ENCODE assay signal across 1 cellular context in genomic region chr20:32823737-32824588, GRCh38.
TF ChIP-seq lines count a peak whose summit lies in the region.

No MANE protein-coding gene starts in this region.

TF ChIP-seq in HepG2, 621 proteins besides CTCF, POLR2A, EP300 and RAD21 (continued from another document and continues in another):
- TF ChIP-seq ZNF609 (CRISPR knock-in tag; IDR thresholded peaks at IDR 0.05; ENCODE audit: borderline replicate concordance): 0 out of 2 replicates have a peak, but pooled peaks have one; percentile 53
- 0 out of 2 replicates have a peak, but pooled peaks have one; percentile 12 for TF ChIP-seq HNF1B (CRISPR knock-in tag; IDR thresholded peaks at IDR 0.05)
- TF ChIP-seq CAMTA2 (CRISPR knock-in tag; IDR thresholded peaks at IDR 0.05; ENCODE audit: borderline replicate concordance): no peak
- no peak for TF ChIP-seq SPEN (CRISPR knock-in tag; IDR thresholded peaks at IDR 0.05; ENCODE audit: low read depth)
- no peak for TF ChIP-seq ZNF292 (CRISPR knock-in tag; IDR thresholded peaks at IDR 0.05; ENCODE audit: borderline replicate concordance, low read depth)
- TF ChIP-seq SETDB1 (CRISPR knock-in tag; IDR thresholded peaks at IDR 0.05; ENCODE audit: borderline replicate concordance): peak; percentile 99
- no peak for TF ChIP-seq ZC3H4 (CRISPR knock-in tag; IDR thresholded peaks at IDR 0.05; ENCODE audit: borderline replicate concordance)
- 0 out of 2 replicates have a peak, but pooled peaks have one; percentile 21 for TF ChIP-seq HHEX (CRISPR knock-in tag; IDR thresholded peaks at IDR 0.05)
- no peak for TF ChIP-seq SIN3A (IDR thresholded peaks at IDR 0.05; ENCODE audit: borderline replicate concordance, low read depth, low read length)
- no peak for TF ChIP-seq MIXL1 (CRISPR knock-in tag; IDR thresholded peaks at IDR 0.05)
- no peak for TF ChIP-seq ZFX (CRISPR knock-in tag; IDR thresholded peaks at IDR 0.05; ENCODE audit: low read depth)
- no peak for TF ChIP-seq PAF1 (CRISPR knock-in tag; IDR thresholded peaks at IDR 0.05)
- no peak for TF ChIP-seq CBX1 (IDR thresholded peaks at IDR 0.05; ENCODE audit: low read depth)
- 0 out of 2 replicates have a peak, but pooled peaks have one; percentile 54 for TF ChIP-seq ZNF75D (CRISPR knock-in tag; IDR thresholded peaks at IDR 0.05; ENCODE audit: borderline replicate concordance)
- TF ChIP-seq PBX3 (CRISPR knock-in tag; IDR thresholded peaks at IDR 0.05; ENCODE audit: borderline replicate concordance): no peak
- no peak for TF ChIP-seq ZNF570 (CRISPR knock-in tag; IDR thresholded peaks at IDR 0.05; ENCODE audit: borderline replicate concordance)
- TF ChIP-seq SIX4 (CRISPR knock-in tag; IDR thresholded peaks at IDR 0.05): no peak
- no peak for TF ChIP-seq PHB2 (IDR thresholded peaks at IDR 0.05; ENCODE audit: partially characterized antibody)
- TF ChIP-seq NFE2L1 (CRISPR knock-in tag; IDR thresholded peaks at IDR 0.05; ENCODE audit: borderline replicate concordance): no peak
- no peak for TF ChIP-seq ZHX2 (IDR thresholded peaks at IDR 0.05; ENCODE audit: low read depth)
- TF ChIP-seq ZHX2 (CRISPR knock-in tag; IDR thresholded peaks at IDR 0.05; ENCODE audit: borderline replicate concordance): no peak
- TF ChIP-seq TOE1 (CRISPR knock-in tag; IDR thresholded peaks at IDR 0.05): no peak
- TF ChIP-seq ZNF33A (CRISPR knock-in tag; IDR thresholded peaks at IDR 0.05; ENCODE audit: borderline replicate concordance): no peak
- peak; percentile 96 for TF ChIP-seq KDM1A (CRISPR knock-in tag; IDR thresholded peaks at IDR 0.05)
- no peak for TF ChIP-seq CENPBD1 (CRISPR knock-in tag; IDR thresholded peaks at IDR 0.05; ENCODE audit: borderline replicate concordance, low read depth)
- no peak for TF ChIP-seq NFYB (CRISPR knock-in tag; IDR thresholded peaks at IDR 0.05)
- no peak for TF ChIP-seq HMG20B (CRISPR knock-in tag; conservative IDR thresholded peaks at IDR 0.05)
- TF ChIP-seq FOXJ3 (CRISPR knock-in tag; IDR thresholded peaks at IDR 0.05; ENCODE audit: borderline replicate concordance): peak; percentile 58; the same call in 1 of the 2 replicates
- TF ChIP-seq SP5 (CRISPR knock-in tag; IDR thresholded peaks at IDR 0.05; ENCODE audit: borderline replicate concordance, low read depth): no peak
- TF ChIP-seq ZNF577 (CRISPR knock-in tag; IDR thresholded peaks at IDR 0.05; ENCODE audit: borderline replicate concordance, low read depth): no peak
- TF ChIP-seq IKZF1 (IDR thresholded peaks at IDR 0.05): no peak
- no peak for TF ChIP-seq CENPT (CRISPR knock-in tag; IDR thresholded peaks at IDR 0.05; ENCODE audit: low read depth)
- TF ChIP-seq PHF20 (CRISPR knock-in tag; IDR thresholded peaks at IDR 0.05): no peak
- TF ChIP-seq ZNF567 (CRISPR knock-in tag; IDR thresholded peaks at IDR 0.05; ENCODE audit: borderline replicate concordance): no peak
- TF ChIP-seq MTERF4 (CRISPR knock-in tag; IDR thresholded peaks at IDR 0.05): no peak
- TF ChIP-seq ZNF225 (CRISPR knock-in tag; IDR thresholded peaks at IDR 0.05): no peak
- TF ChIP-seq ZNF263 (CRISPR knock-in tag; IDR thresholded peaks at IDR 0.05): no peak
- no peak for TF ChIP-seq NBN (conservative IDR thresholded peaks at IDR 0.05)
- TF ChIP-seq HNRNPUL1 (IDR thresholded peaks at IDR 0.05; ENCODE audit: low read depth, low read length): no peak
- peak; percentile 82 for TF ChIP-seq USF2 (IDR thresholded peaks at IDR 0.05; ENCODE audit: low read depth, low read length)
- TF ChIP-seq USF2 (CRISPR knock-in tag; IDR thresholded peaks at IDR 0.05; ENCODE audit: borderline replicate concordance): no peak
- TF ChIP-seq ZNF530 (CRISPR knock-in tag; IDR thresholded peaks at IDR 0.05; ENCODE audit: low read depth): no peak
- TF ChIP-seq BORCS8-MEF2B (CRISPR knock-in tag; IDR thresholded peaks at IDR 0.05): no peak
- TF ChIP-seq SAP130 (CRISPR knock-in tag; IDR thresholded peaks at IDR 0.05; ENCODE audit: low read depth): 0 out of 2 replicates have a peak, but pooled peaks have one; percentile 11
- TF ChIP-seq TOPORS (CRISPR knock-in tag; IDR thresholded peaks at IDR 0.05): no peak
- no peak for TF ChIP-seq ZNF510 (CRISPR knock-in tag; IDR thresholded peaks at IDR 0.05; ENCODE audit: low read depth)
- TF ChIP-seq NCOA5 (CRISPR knock-in tag; IDR thresholded peaks at IDR 0.05): no peak
- no peak for TF ChIP-seq ZNF550 (CRISPR knock-in tag; IDR thresholded peaks at IDR 0.05; ENCODE audit: borderline replicate concordance)
- TF ChIP-seq BRD4 (CRISPR knock-in tag; IDR thresholded peaks at IDR 0.05): no peak
- peak; percentile 42; the same call in 1 of the 2 replicates for TF ChIP-seq HOXA3 (CRISPR knock-in tag; IDR thresholded peaks at IDR 0.05)
- TF ChIP-seq ZNF724P (CRISPR knock-in tag; IDR thresholded peaks at IDR 0.05; ENCODE audit: borderline replicate concordance): no peak
- TF ChIP-seq ATF3 (CRISPR knock-in tag; IDR thresholded peaks at IDR 0.05): no peak
- no peak for TF ChIP-seq ZBTB8A (CRISPR knock-in tag; IDR thresholded peaks at IDR 0.05; ENCODE audit: borderline replicate concordance, low read depth)
- TF ChIP-seq ZNF703 (CRISPR knock-in tag; IDR thresholded peaks at IDR 0.05; ENCODE audit: borderline replicate concordance): no peak
